4 cellular contexts compared by ENCODE assay signal in the genomic region with DNA sequence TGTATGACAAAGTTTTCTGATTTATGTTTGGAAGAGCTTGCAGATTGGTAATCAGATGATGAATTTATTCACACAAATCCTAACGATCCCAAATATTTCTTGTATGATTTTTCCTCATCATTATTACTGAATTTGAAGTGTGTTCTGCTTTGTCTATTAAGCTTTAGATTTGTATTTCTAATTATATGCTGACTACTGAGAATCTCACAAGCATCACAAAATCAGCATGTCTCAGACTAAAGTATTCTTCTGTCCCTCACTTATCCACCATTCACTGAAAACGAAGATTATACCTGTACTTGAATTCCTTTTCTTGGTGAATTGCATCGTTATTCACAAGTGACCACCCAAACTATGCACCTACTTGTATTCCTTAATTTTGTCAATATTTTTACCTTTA.
TF ChIP-seq lines count a peak whose summit lies in the region.

No MANE protein-coding gene starts in this region.

TF ChIP-seq in HepG2, 621 proteins besides CTCF, POLR2A, EP300 and RAD21:
- TF ChIP-seq ZNF720 (CRISPR knock-in tag; IDR thresholded peaks at IDR 0.05) (no peak), ZNF432 (CRISPR knock-in tag; IDR thresholded peaks at IDR 0.05; ENCODE audit: borderline replicate concordance) (no peak), MAF1 (CRISPR knock-in tag; IDR thresholded peaks at IDR 0.05; ENCODE audit: borderline replicate concordance) (no peak), MAFK (conservative IDR thresholded peaks at IDR 0.05 in 1 of 2, IDR thresholded peaks at IDR 0.05 in 1 of 2; ENCODE audit: low read length in 2 of 2) (peak; percentile 54 to 65), MAFF (IDR thresholded peaks at IDR 0.05; ENCODE audit: low read depth, low read length) (peak; percentile 29; the same call in 1 of the 2 replicates)

TF ChIP-seq in A549, 52 proteins besides CTCF, POLR2A, EP300 and RAD21:
- TF ChIP-seq HES2 (IDR thresholded peaks at IDR 0.05) (no peak), MAFK (IDR thresholded peaks at IDR 0.05; ENCODE audit: partially characterized antibody) (peak; percentile 34)

TF ChIP-seq in IMR-90, 13 proteins besides CTCF, POLR2A, EP300 and RAD21:
- TF ChIP-seq BHLHE40 (IDR thresholded peaks at IDR 0.05; ENCODE audit: low read depth, low read length), result no peak
- TF ChIP-seq MAFK (IDR thresholded peaks at IDR 0.05; ENCODE audit: low read depth, low read length), result peak; percentile 44
- TF ChIP-seq, protein P1, sequence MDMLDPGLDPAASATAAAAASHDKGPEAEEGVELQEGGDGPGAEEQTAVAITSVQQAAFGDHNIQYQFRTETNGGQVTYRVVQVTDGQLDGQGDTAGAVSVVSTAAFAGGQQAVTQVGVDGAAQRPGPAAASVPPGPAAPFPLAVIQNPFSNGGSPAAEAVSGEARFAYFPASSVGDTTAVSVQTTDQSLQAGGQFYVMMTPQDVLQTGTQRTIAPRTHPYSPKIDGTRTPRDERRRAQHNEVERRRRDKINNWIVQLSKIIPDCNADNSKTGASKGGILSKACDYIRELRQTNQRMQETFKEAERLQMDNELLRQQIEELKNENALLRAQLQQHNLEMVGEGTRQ (IDR thresholded peaks at IDR 0.05; ENCODE audit: low read depth, low read length), result no peak
- TF ChIP-seq ELK1 (IDR thresholded peaks at IDR 0.05; ENCODE audit: borderline replicate concordance, low read depth, low read length), result no peak
- no peak for TF ChIP-seq MAZ (IDR thresholded peaks at IDR 0.05; ENCODE audit: borderline replicate concordance, low read depth, low read length)
- TF ChIP-seq RFX5 (IDR thresholded peaks at IDR 0.05; ENCODE audit: low read depth, low read length), result no peak
- no peak for TF ChIP-seq CEBPB (IDR thresholded peaks at IDR 0.05; ENCODE audit: low read depth, low read length)

TF ChIP-seq in K562, 482 proteins besides CTCF, POLR2A, EP300 and RAD21:
- no peak for TF ChIP-seq HNRNPLL (IDR thresholded peaks at IDR 0.05; ENCODE audit: low read depth, low read length, poor library complexity, severe bottlenecking)
- TF ChIP-seq ATF1 (CRISPR knock-in tag; IDR thresholded peaks at IDR 0.05), result no peak
- no peak for TF ChIP-seq ATF1 (tag; IDR thresholded peaks at IDR 0.05)
- no peak for TF ChIP-seq CBX1 (IDR thresholded peaks at IDR 0.05; ENCODE audit: low read depth)
- peak; percentile 17; the same call in 1 of the 2 replicates for TF ChIP-seq ZNF316 (IDR thresholded peaks at IDR 0.05)
